ENCODE assay signal across 16 cellular contexts in the genomic region with DNA sequence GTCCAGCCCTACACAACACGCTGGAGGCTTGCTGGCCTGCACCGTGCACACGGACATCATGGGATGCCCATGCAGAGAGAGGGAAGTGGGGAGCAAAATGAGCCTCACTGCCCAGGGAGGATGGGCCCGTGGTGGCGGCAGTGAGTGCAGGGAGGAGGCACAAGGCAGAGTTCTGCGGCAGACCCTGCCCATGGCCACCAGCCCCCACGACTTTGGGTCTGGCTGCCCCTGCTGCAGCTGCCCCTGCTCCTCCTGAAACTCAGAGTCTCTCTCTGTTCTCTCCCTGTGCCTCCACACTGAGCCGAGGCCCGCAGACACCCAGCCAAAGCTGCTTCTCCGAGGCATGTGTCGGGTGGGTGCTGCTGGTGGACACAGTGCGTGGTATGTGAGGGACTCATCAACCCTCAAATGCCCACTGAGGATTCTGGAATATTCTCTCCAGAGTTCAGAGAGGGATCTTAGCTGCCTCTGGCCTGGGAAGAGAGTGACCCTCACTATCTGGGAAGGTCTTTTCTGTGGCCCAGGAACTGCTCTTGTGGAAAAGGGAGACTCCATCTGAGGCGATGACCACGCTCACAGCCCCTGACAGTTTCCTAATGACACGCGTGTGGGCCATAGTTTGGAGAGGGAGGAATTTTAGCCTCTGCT.
"Had no signal": no experiment of that assay in that cellular context is flagged by ENCODE, and none has a peak within 500 bp of the region (broad histone marks: within the 10 kb centered on the region; RNA-seq: fewer than 3 reads in every experiment).

No MANE protein-coding gene starts in this region.

- H3K27me3 ChIP-seq: gastroesophageal sphincter, hepatocyte, transverse colon had no signal

- ATAC-seq: gastroesophageal sphincter had no signal

- DNase-seq: activated CD4-positive, alpha-beta T cell treated with anti-CD3 and anti-CD28 coated beads, Interleukin-2, amount 50 U/mL, for 1 hour; activated CD8-positive, alpha-beta memory T cell treated with anti-CD3 and anti-CD28 coated beads for 24 hours; activated naive CD4-positive, alpha-beta T cell treated with Interleukin-2 at 50 U/mL for 16 hours; activated T-cell treated with anti-CD3 and anti-CD28 coated beads for 4 hours; erythroblast; retina; small intestine; stimulated activated CD4-positive, alpha-beta T cell treated with anti-CD3 and anti-CD28 coated beads, Interleukin-4, amount 100 ng/mL, for 4 hours; stimulated activated CD8-positive, alpha-beta memory T cell treated with anti-CD3 and anti-CD28 coated beads, Interleukin-4, amount 100 ng/mL, for 48 hours; stimulated activated naive CD4-positive, alpha-beta T cell treated with Interleukin-2 at 50 U/mL for 16 hours; SW 1271; transverse colon had no signal

- H3K4me1 ChIP-seq: gastroesophageal sphincter had no signal

- H3K4me3 ChIP-seq: gastroesophageal sphincter, hepatocyte, lung, transverse colon had no signal

- H2AFZ ChIP-seq: hepatocyte had no signal

- H3K36me3 ChIP-seq: gastroesophageal sphincter, neutrophil, transverse colon had no signal

- H3K9me3 ChIP-seq: gastroesophageal sphincter, neutrophil, transverse colon had no signal

- H3K27ac ChIP-seq: gastroesophageal sphincter, hepatocyte, neutrophil, transverse colon had no signal

- H3K4me2 ChIP-seq: hepatocyte had no signal
